ENCODE assay signal across 1 cellular context in the genomic region with DNA sequence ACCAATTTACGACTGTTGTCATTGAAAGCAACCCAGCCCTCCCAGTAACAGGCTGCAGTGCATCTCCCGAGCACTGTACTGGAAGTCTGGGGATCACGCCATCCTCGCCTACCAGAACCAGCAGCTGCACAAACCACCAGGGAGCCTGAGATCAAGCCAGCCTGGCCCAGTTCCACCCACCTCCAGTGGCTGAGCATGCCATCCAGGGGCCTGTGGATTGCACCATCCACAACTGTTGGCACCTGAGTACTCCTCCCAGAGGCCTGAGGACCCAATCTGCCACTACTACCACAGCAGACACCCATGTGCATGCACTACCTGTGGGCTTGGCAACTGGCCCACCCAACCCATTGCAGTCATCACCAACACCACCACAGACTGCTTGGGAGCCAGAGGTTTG.
A peak's percentile ranks its signal among the peaks of the same experiment; 100 is the strongest.
TF ChIP-seq lines count a peak whose summit lies in the region.

No MANE protein-coding gene starts in this region.

TF ChIP-seq in GM12878, 131 proteins besides CTCF, POLR2A, EP300 and RAD21:
- peak; percentile 38 for TF ChIP-seq NR2C2 (IDR thresholded peaks at IDR 0.05; ENCODE audit: borderline replicate concordance, control insufficient read depth, insufficient read length, low read depth)
- no peak for TF ChIP-seq SUPT20H (IDR thresholded peaks at IDR 0.05; ENCODE audit: borderline replicate concordance, control insufficient read depth, low read depth, low read length)
TF ChIP-seq in GM12878: peak in this region for 1.
